17 cellular contexts compared by ENCODE assay signal in genomic region chr16:74307383-74307782, GRCh38. TPM values are rescaled to one million over a fixed set of nuclear protein-coding genes. Genes with fewer than 3 reads are reported as not detected.
DNase-seq lines count a peak whose midpoint lies in the region; ATAC-seq, FAIRE-seq and TF ChIP-seq lines count a peak whose summit lies in the region.
"Had no signal": no experiment of that assay in that cellular context is flagged by ENCODE, and none has a peak within 500 bp of the region (broad histone marks: within the 10 kb centered on the region; RNA-seq: fewer than 3 reads in every experiment).

No MANE protein-coding gene starts in this region.

- H3K27me3 ChIP-seq in cardiac muscle cell = no peaks in the 10 kb centered on the region
- H3K27me3 ChIP-seq in endothelial cell of umbilical vein (ENCODE audit: control insufficient read depth in 2 of 2, insufficient read depth in 2 of 2, low read length in 2 of 2) = no peaks in the 10 kb centered on the region
- no peaks in the 10 kb centered on the region for H3K27me3 ChIP-seq in upper lobe of right lung
- H3K27me3 ChIP-seq: MG63 had no signal

- peaks cover 2 to 4% of the 10 kb centered on the region in 2 donors for H3K4me1 Mint-ChIP-seq in natural killer cell treated with Interleukin-12 subunit alpha and Interleukin-12 subunit beta and Interleukin-15 and Interleukin-18, amount 100 ng/mL, for 72 hours (ENCODE audit: low read depth in 2 of 2)

- peaks cover 8% of the 10 kb centered on the region for H3K4me1 ChIP-seq in cardiac muscle cell (ENCODE audit: low read depth)
- H3K4me1 ChIP-seq in endothelial cell of umbilical vein (ENCODE audit: control insufficient read depth, extremely low read depth, insufficient read depth, low read length) = no peaks in the 10 kb centered on the region
- no peaks in the 10 kb centered on the region for H3K4me1 ChIP-seq in upper lobe of right lung

- dilution Hi-C loops in endothelial cell of umbilical vein (cut with MboI; ENCODE audit: extremely low pct_ligation_motif_present, low sequenced_read_pairs) = no loop called here

- no peak overlapping the region for H3K27ac Mint-ChIP-seq in natural killer cell treated with Interleukin-12 subunit alpha and Interleukin-12 subunit beta and Interleukin-15 and Interleukin-18, amount 100 ng/mL, for 72 hours

- no peaks in the 10 kb centered on the region for H3K9me1 ChIP-seq in endothelial cell of umbilical vein (replicated peaks; ENCODE audit: control insufficient read depth, extremely low read depth, insufficient read depth, low read length)

- POLR2A ChIA-PET in endothelial cell of umbilical vein (lab: Charles Lee) = no interaction called here

- TF ChIP-seq CTCF in cardiac muscle cell (IDR thresholded peaks at IDR 0.05; ENCODE audit: low read depth, low read length) (no peak), endothelial cell of umbilical vein (IDR thresholded peaks at IDR 0.05; ENCODE audit: extremely low read depth in 1 of 2, insufficient read depth in 1 of 2, low read depth in 1 of 2, low read length in 2 of 2) (no peak), upper lobe of right lung (IDR thresholded peaks at IDR 0.05) (no peak)

- no peak overlapping the region for H3K4me3 Mint-ChIP-seq in natural killer cell treated with Interleukin-12 subunit alpha and Interleukin-12 subunit beta and Interleukin-15 and Interleukin-18, amount 100 ng/mL, for 72 hours

- H3K4me3 ChIP-seq in cardiac muscle cell (no peak overlapping the region), endothelial cell of umbilical vein (replicated peaks in 1 of 3; ENCODE audit: insufficient read depth in 1 of 3, low read depth in 1 of 3, low read length in 3 of 3) (no peak overlapping the region), upper lobe of right lung (no peak overlapping the region)
- H3K4me3 ChIP-seq: MG63 had no signal

- no peak for FAIRE-seq in endothelial cell of umbilical vein (lab: Jason Lieb, UNC)
- FAIRE-seq: A204.1, D721Med had no signal

- peaks cover 45% of the 10 kb centered on the region for H3K36me3 ChIP-seq in cardiac muscle cell
- peaks cover 25 to 32% of the 10 kb centered on the region in 2 experiments for H3K36me3 ChIP-seq in endothelial cell of umbilical vein (ENCODE audit: control insufficient read depth in 2 of 2, extremely low read depth in 1 of 2, insufficient read depth in 2 of 2, low read length in 2 of 2)
- peaks cover 56% of the 10 kb centered on the region for H3K36me3 ChIP-seq in upper lobe of right lung

- peak overlapping the region; percentile 71 for H3K27ac ChIP-seq in cardiac muscle cell
- H3K27ac ChIP-seq in endothelial cell of umbilical vein (ENCODE audit: insufficient read depth, low read depth, low read length) = no peak overlapping the region
- H3K27ac ChIP-seq in upper lobe of right lung = no peak overlapping the region
- H3K27ac ChIP-seq: C4-2B had no signal

- TF ChIP-seq POLR2A in endothelial cell of umbilical vein (IDR thresholded peaks at IDR 0.05; ENCODE audit: low read depth, low read length) = no peak

- CTCF ChIA-PET in endothelial cell of umbilical vein (lab: Charles Lee) = interaction anchor here (1.0 to 1.5 kb wide), 2 partner anchors 10 to 344 kb away, joined by 3 to 4 read pairs; no protein-coding TSS in a partner anchor

- no peak overlapping the region for H3K9ac ChIP-seq in endothelial cell of umbilical vein (replicated peaks; ENCODE audit: extremely low read depth, insufficient read depth, low read length)

- H2AFZ ChIP-seq in endothelial cell of umbilical vein (ENCODE audit: low read depth, low read length) = no peak overlapping the region

- H3K79me2 ChIP-seq in endothelial cell of umbilical vein (ENCODE audit: control insufficient read depth, insufficient read depth, low read length) = no peaks in the 10 kb centered on the region

- no peaks in the 10 kb centered on the region for H3K9me3 ChIP-seq in cardiac muscle cell (ENCODE audit: low read depth)
- H3K9me3 ChIP-seq in endothelial cell of umbilical vein (replicated peaks; ENCODE audit: control insufficient read depth, insufficient read depth, low read length) = no peaks in the 10 kb centered on the region
- no peaks in the 10 kb centered on the region for H3K9me3 ChIP-seq in upper lobe of right lung
- H3K9me3 ChIP-seq: MG63 had no signal

- DNase-seq in cardiac muscle cell (ENCODE audit: low read depth in 1 of 2, low spot score in 1 of 2) (no peak), Right ventricle myocardium superior (no peak), endothelial cell of umbilical vein (ENCODE audit: low read depth, low spot score) (no peak), upper lobe of right lung (no peak), SIG-M5 treated with dmso at 0.1 percent for 504 hours (lab: John Stamatoyannopoulos, UW; ENCODE audit: unreplicated experiment) (no peak)
- DNase-seq in natural killer cell treated with Interleukin-12 subunit alpha and Interleukin-12 subunit beta and Interleukin-15 and Interleukin-18, amount 100 ng/mL, for 72 hours (ENCODE audit: low spot score) = no peak
- DNase-seq: MG63, NCI-H1417, NCI-H1694 treated with DMSO at 0.1 percent for 48 hours, NCI-H2081 treated with DMSO at 0.1 percent for 48 hours, NCI-H2171 treated with DMSO at 0.1 percent for 48 hours, NCI-H524 treated with DMSO at 0.1 percent for 48 hours had no signal

- no peaks in the 10 kb centered on the region for H3K9me3 Mint-ChIP-seq in natural killer cell treated with Interleukin-12 subunit alpha and Interleukin-12 subunit beta and Interleukin-15 and Interleukin-18, amount 100 ng/mL, for 72 hours

- no peaks in the 10 kb centered on the region for H4K20me1 ChIP-seq in endothelial cell of umbilical vein (replicated peaks; ENCODE audit: control insufficient read depth, extremely low read depth, insufficient read depth, low read length)

- intact Hi-C loops in Right ventricle myocardium superior (cut with DNase I) = no loop called here
- intact Hi-C loops in endothelial cell of umbilical vein (cut with micrococcal nuclease) = no loop called here
- intact Hi-C loops in upper lobe of right lung (cut with DNase I) = no loop called here

- ATAC-seq in Right ventricle myocardium superior (ENCODE audit: poor library complexity) = no peak
- peak; percentile 33 for ATAC-seq in upper lobe of right lung
- no peak for ATAC-seq in natural killer cell treated with Interleukin-12 subunit alpha and Interleukin-12 subunit beta and Interleukin-15 and Interleukin-18, amount 100 ng/mL, for 72 hours
- ATAC-seq: Right ventricle myocardium inferior had no signal

- H3K27me3 Mint-ChIP-seq in natural killer cell treated with Interleukin-12 subunit alpha and Interleukin-12 subunit beta and Interleukin-15 and Interleukin-18, amount 100 ng/mL, for 72 hours = no peaks in the 10 kb centered on the region

- H3K36me3 Mint-ChIP-seq in natural killer cell treated with Interleukin-12 subunit alpha and Interleukin-12 subunit beta and Interleukin-15 and Interleukin-18, amount 100 ng/mL, for 72 hours = peaks cover 30% of the 10 kb centered on the region

- BruUV-seq in endothelial cell of umbilical vein (replicated peaks; lab: Mats Ljungman, UMichigan) = no TSS peak

- no peak overlapping the region for H3K4me2 ChIP-seq in endothelial cell of umbilical vein (ENCODE audit: insufficient read depth, low read length)

TF ChIP-seq in PFSK-1, 5 proteins besides CTCF, POLR2A, EP300 and RAD21:
- TF ChIP-seq POLR2AphosphoS5 (IDR thresholded peaks at IDR 0.05; ENCODE audit: low read depth, low read length) (0 out of 2 replicates have a peak, but pooled peaks have one; percentile 38), TAF1 (IDR thresholded peaks at IDR 0.05; ENCODE audit: borderline replicate concordance, insufficient read depth, low read length) (no peak)

TF ChIP-seq in endothelial cell of umbilical vein, 7 proteins besides CTCF, POLR2A, EP300 and RAD21:
- peak; percentile 18 for TF ChIP-seq POLR2AphosphoS5 (IDR thresholded peaks at IDR 0.05; ENCODE audit: insufficient read depth, low read depth, low read length)
- no peak for TF ChIP-seq EZH2 (IDR thresholded peaks at IDR 0.05; ENCODE audit: borderline replicate concordance, low read depth, low read length, severe bottlenecking)
TF ChIP-seq in endothelial cell of umbilical vein: peak in this region for 1.

RNA-seq across cellular contexts. Expression of gene PSMD7, which starts 10.8 kb away (rescaled TPM):
- total RNA-seq in cardiac muscle cell (69.7 and 108 TPM in 2 replicates), Right ventricle myocardium superior (137 TPM), endothelial cell of umbilical vein (119 and 123 TPM in 2 replicates), upper lobe of right lung (59.7 TPM)
- polyA plus RNA-seq in cardiac muscle cell (154 and 177 TPM in 2 replicates), endothelial cell of umbilical vein (78.0 and 89.8 TPM in 2 replicates)
- polyA plus RNA-seq in PFSK-1 (2012; ENCODE audit: insufficient read length, low read depth) = 136 TPM
- polyA plus RNA-seq in endothelial cell of umbilical vein (2011; cell fraction: cytosol; rRNA removed) = 129 and 131 TPM in 2 replicates
- 90.2 and 121 TPM in 2 replicates for polyA plus RNA-seq in endothelial cell of umbilical vein (2011; cell fraction: nucleus; rRNA removed)
- polyA plus RNA-seq in endothelial cell of umbilical vein (2012) = 183 and 206 TPM in 2 replicates
- polyA minus RNA-seq in endothelial cell of umbilical vein = 73.7 and 85.0 TPM in 2 replicates
- 71.7 TPM for polyA minus RNA-seq in endothelial cell of umbilical vein (2011; cell fraction: cytosol; rRNA and poly(A)+ RNA removed)
- polyA minus RNA-seq in endothelial cell of umbilical vein (2011; cell fraction: nucleus; rRNA and poly(A)+ RNA removed) = 51.7 and 53.4 TPM in 2 replicates
- 100 to 1,000 TPM; 116 to 117 TPM for total RNA-seq in natural killer cell treated with Interleukin-12 subunit alpha and Interleukin-12 subunit beta and Interleukin-15 and Interleukin-18, amount 100 ng/mL, for 72 hours
